ENCODE assay signal across 8 cellular contexts in genomic region chr16:88569614-88569984, GRCh38. TPM values are rescaled to one million over a fixed set of nuclear protein-coding genes. Genes with fewer than 3 reads are reported as not detected.
DNase-seq lines count a peak whose midpoint lies in the region; ATAC-seq and TF ChIP-seq lines count a peak whose summit lies in the region.

No MANE protein-coding gene starts in this region.

- POLR2A ChIA-PET in activated B cell treated with CpG ODN at 0.5 μM for 24 hours (lab: Charles Lee) = interaction anchor here (0.6 to 2.4 kb wide), 27 partner anchors 16 to 1452 kb away, joined by 3 to 13 read pairs (median 4); partner anchors contain the start of genes ACSF3, BANP, KLHDC4 and MVD

- in situ Hi-C loops in gastrocnemius medialis (cut with MboI; ENCODE audit: low sequenced_read_pairs in 4 of 4) = loop anchor here in 2 of 4 donors (25.0 kb wide), 2 partner anchors 132 to 807 kb away; partner anchors contain the start of gene KLHDC4 (in 1 of the 2)

- H3K9me3 ChIP-seq in gastrocnemius medialis = no peaks in the 10 kb centered on the region

- peaks cover 3% of the 10 kb centered on the region for H3K36me3 Mint-ChIP-seq in activated naive CD4-positive, alpha-beta T cell treated with anti-CD3 and anti-CD28 coated beads for 36 hours (ENCODE audit: low read depth)
- H3K36me3 Mint-ChIP-seq in activated B cell treated with CpG ODN at 0.5 μM for 24 hours (ENCODE audit: low read depth) = peaks cover 20% of the 10 kb centered on the region

- intact Hi-C loops in activated naive CD4-positive, alpha-beta T cell treated with anti-CD3 and anti-CD28 coated beads for 36 hours (cut with micrococcal nuclease) = loop anchor here (10.0 kb wide), 1 partner anchor 795 kb away; no protein-coding TSS in a partner anchor
- intact Hi-C loops in activated B cell treated with CpG ODN at 0.5 μM for 24 hours (cut with micrococcal nuclease) = loop anchor here (1.0 kb wide), 1 partner anchor 32 kb away; no protein-coding TSS in a partner anchor
- intact Hi-C loops in left cardiac atrium (cut with DNase I) = no loop called here
- intact Hi-C loops in gastrocnemius medialis (cut with DNase I; ENCODE audit: low total_unique reads) = no loop called here

- no peaks in the 10 kb centered on the region for H3K27me3 ChIP-seq in gastrocnemius medialis

- no peaks in the 10 kb centered on the region for H3K27me3 Mint-ChIP-seq in activated naive CD4-positive, alpha-beta T cell treated with anti-CD3 and anti-CD28 coated beads for 36 hours (ENCODE audit: low read depth)
- no peaks in the 10 kb centered on the region for H3K27me3 Mint-ChIP-seq in activated B cell treated with CpG ODN at 0.5 μM for 24 hours

- no peaks in the 10 kb centered on the region for H3K36me3 ChIP-seq in gastrocnemius medialis

- DNase-seq in activated naive CD4-positive, alpha-beta T cell treated with anti-CD3 and anti-CD28 coated beads for 36 hours = no peak
- no peak for DNase-seq in activated naive CD4-positive, alpha-beta T cell (lab: John Stamatoyannopoulos, UW)
- DNase-seq in activated B cell treated with CpG ODN at 0.5 μM for 24 hours = no peak
- DNase-seq in left cardiac atrium = peak; percentile 35
- no peak for DNase-seq in gastrocnemius medialis
- DNase-seq in NCI-H2171 (lab: John Stamatoyannopoulos, UW) = no peak

- H3K27ac Mint-ChIP-seq in activated naive CD4-positive, alpha-beta T cell treated with anti-CD3 and anti-CD28 coated beads for 36 hours = peak overlapping the region; percentile 63
- peak overlapping the region; percentile 73 for H3K27ac Mint-ChIP-seq in activated B cell treated with CpG ODN at 0.5 μM for 24 hours

- peak overlapping the region; percentile 84 to 90 (median 88) for H3K27ac ChIP-seq in gastrocnemius medialis

- CTCF ChIA-PET in activated naive CD4-positive, alpha-beta T cell treated with anti-CD3 and anti-CD28 coated beads for 36 hours (lab: Charles Lee) = interaction anchor here (2.2 kb wide), 1 partner anchor 9 kb away, joined by 10 read pairs; no protein-coding TSS in a partner anchor
- CTCF ChIA-PET in activated B cell treated with CpG ODN at 0.5 μM for 24 hours (lab: Charles Lee) = interaction anchor here (1.3 kb wide), 1 partner anchor 8 kb away, joined by 5 read pairs; no protein-coding TSS in a partner anchor

- peaks cover 41% of the 10 kb centered on the region for H3K4me1 Mint-ChIP-seq in activated naive CD4-positive, alpha-beta T cell treated with anti-CD3 and anti-CD28 coated beads for 36 hours (ENCODE audit: low read depth)
- H3K4me1 Mint-ChIP-seq in activated B cell treated with CpG ODN at 0.5 μM for 24 hours = peaks cover 25% of the 10 kb centered on the region

- no peak for TF ChIP-seq POLR2A in gastrocnemius medialis (IDR thresholded peaks at IDR 0.05)

- ATAC-seq in HG03108 (IDR thresholded peaks at IDR 0.05; ENCODE audit: unreplicated experiment) (peak; percentile 18), activated B cell treated with CpG ODN at 0.5 μM for 24 hours (ENCODE audit: low read depth) (peak; percentile 14), left cardiac atrium (peak; percentile 24 to 51), gastrocnemius medialis (peak; percentile 20 to 22), GM18858 (IDR thresholded peaks at IDR 0.05; ENCODE audit: unreplicated experiment) (no peak)

- H3K4me3 ChIP-seq in gastrocnemius medialis = peak overlapping the region; percentile 78 to 93 (median 90)

- TF ChIP-seq CTCF in activated B cell treated with CpG ODN at 0.5 μM for 24 hours (IDR thresholded peaks at IDR 0.05) (no peak), gastrocnemius medialis (IDR thresholded peaks at IDR 0.05 in 4 of 5, conservative IDR thresholded peaks at IDR 0.05 in 1 of 5) (peak in 1 of 5 experiments; percentile 14)

- H3K4me3 Mint-ChIP-seq in activated naive CD4-positive, alpha-beta T cell treated with anti-CD3 and anti-CD28 coated beads for 36 hours = peak overlapping the region; percentile 74
- H3K4me3 Mint-ChIP-seq in activated B cell treated with CpG ODN at 0.5 μM for 24 hours = peak overlapping the region; percentile 86

- no peaks in the 10 kb centered on the region for H3K9me3 Mint-ChIP-seq in activated naive CD4-positive, alpha-beta T cell treated with anti-CD3 and anti-CD28 coated beads for 36 hours
- H3K9me3 Mint-ChIP-seq in activated B cell treated with CpG ODN at 0.5 μM for 24 hours = no peaks in the 10 kb centered on the region

- H3K4me1 ChIP-seq in gastrocnemius medialis = peaks cover 22 to 29% of the 10 kb centered on the region in 2 donors

RNA-seq across cellular contexts. Expression of gene ZC3H18, which starts 0.6 kb away (rescaled TPM):
- total RNA-seq in activated naive CD4-positive, alpha-beta T cell treated with anti-CD3 and anti-CD28 coated beads for 36 hours = 10 to 100 TPM; 55.8 to 58.5 TPM
- 61.7 and 74.2 TPM in 2 replicates for total RNA-seq in activated B cell treated with CpG ODN at 0.5 μM for 24 hours
- 10 to 100 TPM; 23.1 to 25.3 TPM for total RNA-seq in left cardiac atrium
- total RNA-seq in gastrocnemius medialis = 10 to 100 TPM; 10.9 to 20.5 (median 18.4) TPM

Comparison
In these comparisons a context has a peak if more than half of its experiments do, and no peak if none do; other contexts are left out.
1. intact Hi-C loops: an anchor here in activated naive CD4-positive, alpha-beta T cell treated with anti-CD3 and anti-CD28 coated beads for 36 hours (10.0 kb wide) and activated B cell treated with CpG ODN at 0.5 μM for 24 hours (1.0 kb wide); none called in left cardiac atrium and gastrocnemius medialis.